In the genomic region with DNA sequence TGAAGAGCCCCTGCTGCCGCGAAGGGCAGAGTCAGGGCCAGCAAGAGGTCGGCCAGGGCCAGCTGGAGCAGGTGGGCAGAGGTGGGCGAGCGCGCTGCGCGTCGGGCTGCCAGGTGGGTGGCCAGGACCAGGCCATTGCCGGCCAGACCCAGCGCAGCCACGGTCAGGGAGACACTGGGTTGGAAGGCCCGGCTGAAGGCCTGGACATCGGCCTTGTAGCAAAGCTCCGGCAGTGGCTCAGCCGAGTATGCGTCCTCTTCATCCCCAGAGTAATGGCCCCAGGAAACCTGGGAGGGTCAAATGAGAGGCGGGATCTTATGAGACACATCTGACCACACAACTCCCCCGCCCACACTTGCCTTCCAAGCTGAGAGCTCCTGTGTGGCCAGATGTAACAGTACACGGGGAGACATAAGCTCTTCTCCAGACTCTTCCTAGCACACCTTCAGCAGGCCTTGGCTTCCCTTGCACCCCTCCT, we compare ENCODE assay signal across 8 cellular contexts. TPM values are rescaled to one million over a fixed set of nuclear protein-coding genes. Genes with fewer than 3 reads are reported as not detected.
DNase-seq lines count a peak whose midpoint lies in the region; ATAC-seq lines count a peak whose summit lies in the region.

No MANE protein-coding gene starts in this region.

- H3K27me3 ChIP-seq in iPS-20b (ENCODE audit: insufficient read depth, low read length), result peaks cover 67% of the 10 kb centered on the region

- H3K27ac ChIP-seq in iPS-20b (ENCODE audit: low read length), result no peak overlapping the region
- peak overlapping the region; percentile 4 for H3K27ac ChIP-seq in temporal lobe (ENCODE audit: low read depth, low read length)

- H3K4me1 Mint-ChIP-seq in T-helper 2 cell treated with Interferon-gamma antibody and Interleukin-4, amounts not matched to agents 5 μg/mL and 100 μg/mL, for 36 hours (ENCODE audit: low read depth), result peaks cover 45% of the 10 kb centered on the region
- H3K4me1 Mint-ChIP-seq in T-helper 17 cell, result peaks cover 44% of the 10 kb centered on the region

- ATAC-seq in T-helper 17 cell (no peak), GM19452 (IDR thresholded peaks at IDR 0.05; ENCODE audit: unreplicated experiment) (no peak)

- H3K27ac Mint-ChIP-seq in T-helper 2 cell treated with Interferon-gamma antibody and Interleukin-4, amounts not matched to agents 5 μg/mL and 100 μg/mL, for 36 hours, result no peak overlapping the region
- no peak overlapping the region for H3K27ac Mint-ChIP-seq in T-helper 17 cell

- peaks cover 46% of the 10 kb centered on the region for H3K27me3 Mint-ChIP-seq in T-helper 2 cell treated with Interferon-gamma antibody and Interleukin-4, amounts not matched to agents 5 μg/mL and 100 μg/mL, for 36 hours (ENCODE audit: low read depth)
- H3K27me3 Mint-ChIP-seq in T-helper 17 cell, result peaks cover 16% of the 10 kb centered on the region

- no peaks in the 10 kb centered on the region for H3K36me3 Mint-ChIP-seq in T-helper 2 cell treated with Interferon-gamma antibody and Interleukin-4, amounts not matched to agents 5 μg/mL and 100 μg/mL, for 36 hours (ENCODE audit: low read depth)
- peaks cover 4% of the 10 kb centered on the region for H3K36me3 Mint-ChIP-seq in T-helper 17 cell (ENCODE audit: low read depth)

- H3K9me3 ChIP-seq in T-helper 17 cell (ENCODE audit: control insufficient read depth, low read length, poor library complexity, severe bottlenecking), result no peaks in the 10 kb centered on the region
- no peaks in the 10 kb centered on the region for H3K9me3 ChIP-seq in iPS-20b (ENCODE audit: insufficient read depth, low read depth, low read length)

- DNase-seq in T-helper 2 cell treated with Interferon-gamma antibody and Interleukin-4, amounts not matched to agents 5 μg/mL and 100 μg/mL, for 36 hours (ENCODE audit: low spot score), result no peak
- DNase-seq in T-helper 2 cell (no peak), T-helper 17 cell (no peak)
- DNase-seq in stimulated activated CD4-positive, alpha-beta T cell treated with anti-CD3 and anti-CD28 coated beads, Interleukin-2, amount 100 ng/mL, for 24 hours, result no peak
- DNase-seq in activated CD4-positive, alpha-beta T cell treated with anti-CD3 and anti-CD28 coated beads, Interleukin-2, amount 50 U/mL, for 1 hour, result no peak

- H3K4me3 ChIP-seq in iPS-20b (ENCODE audit: low read length), result peak overlapping the region; percentile 62; the same call in 1 of the 2 replicates

- H3K9me3 Mint-ChIP-seq in T-helper 2 cell treated with Interferon-gamma antibody and Interleukin-4, amounts not matched to agents 5 μg/mL and 100 μg/mL, for 36 hours, result no peaks in the 10 kb centered on the region

- H3K4me3 Mint-ChIP-seq in T-helper 2 cell treated with Interferon-gamma antibody and Interleukin-4, amounts not matched to agents 5 μg/mL and 100 μg/mL, for 36 hours, result peak overlapping the region; percentile 26
- H3K4me3 Mint-ChIP-seq in T-helper 17 cell, result peak overlapping the region; percentile 77

- H3K36me3 ChIP-seq in iPS-20b (ENCODE audit: insufficient read depth, low read depth, low read length), result no peaks in the 10 kb centered on the region

- H3K4me1 ChIP-seq in iPS-20b (ENCODE audit: insufficient read depth, low read length), result peaks cover 22% of the 10 kb centered on the region

- no peak overlapping the region for H3K9ac ChIP-seq in iPS-20b (ENCODE audit: low read depth, low read length)

RNA-seq across cellular contexts. Expression of gene CCR10, which starts 1.3 kb away (rescaled TPM):
- total RNA-seq in T-helper 17 cell (1 to 10 TPM; 1.4 to 1.6 TPM), temporal lobe (0.25 TPM)

RNA-seq across cellular contexts. Expression of gene CNTNAP1, which starts 2.0 kb away (rescaled TPM):
- total RNA-seq in T-helper 17 cell (1 to 10 TPM; 3.9 to 6.9 TPM), temporal lobe (6.6 TPM)

RNA-seq across cellular contexts. Expression of gene PLEKHH3, which starts 3.6 kb away (rescaled TPM):
- total RNA-seq in T-helper 17 cell (under 1 TPM; 0.78 to 0.85 TPM), temporal lobe (2.5 TPM)

RNA-seq across cellular contexts. Expression of gene TUBG2, which starts 21.3 kb away (rescaled TPM):
- total RNA-seq in T-helper 17 cell (10 to 100 TPM in 1 of 2 donors, 1 to 10 TPM in 1; 8.9 to 11.3 TPM), temporal lobe (7.9 TPM)
